Comparison of ENCODE assay signal across 22 cellular contexts in genomic region chr2:194730266-194730665, GRCh38.
"Had no signal": no experiment of that assay in that cellular context is flagged by ENCODE, and none has a peak within 500 bp of the region (broad histone marks: within the 10 kb centered on the region; RNA-seq: fewer than 3 reads in every experiment).

No MANE protein-coding gene starts in this region.

- H3K4me2 ChIP-seq: smooth muscle cell had no signal

- H3K4me3 ChIP-seq: psoas muscle, sigmoid colon, smooth muscle cell, suprapubic skin, transverse colon had no signal

- H3K79me2 ChIP-seq: parathyroid adenoma had no signal

- H3K27me3 ChIP-seq: sigmoid colon, suprapubic skin, transverse colon had no signal

- H3K27ac ChIP-seq: parathyroid adenoma, psoas muscle, sigmoid colon, suprapubic skin, transverse colon had no signal

- H3K9me3 ChIP-seq: psoas muscle, sigmoid colon, suprapubic skin, transverse colon had no signal

- H2AFZ ChIP-seq: parathyroid adenoma had no signal

- H3K4me1 ChIP-seq: parathyroid adenoma, psoas muscle, sigmoid colon, suprapubic skin, transverse colon had no signal

- DNase-seq: activated B cell treated with CpG ODN at 0.5 μM for 24 hours; activated CD8-positive, alpha-beta memory T cell treated with anti-CD3 and anti-CD28 coated beads, Interleukin-2, amount 10 ng/mL, durations not matched to agents 7 days and 5 days; activated CD8-positive, alpha-beta T cell treated with anti-CD3 and anti-CD28 coated beads, Interleukin-2, amount 10 ng/mL, durations not matched to agents 7 days and 5 days; activated naive CD4-positive, alpha-beta T cell; activated T-cell treated with anti-CD3 and anti-CD28 coated beads, Interleukin-2, amount 50 U/mL, for 72 hours; anterior cingulate cortex; dermis blood vessel endothelial cell; effector CD4-positive, alpha-beta T cell; head of caudate nucleus; hippocampal formation; kidney; left colon; naive B cell; nucleus accumbens; psoas muscle; sigmoid colon; stimulated activated CD4-positive, alpha-beta T cell treated with anti-CD3 and anti-CD28 coated beads, Interleukin-1b, Interleukin-23, amount 100 ng/mL, for 48 hours; stimulated activated naive CD4-positive, alpha-beta T cell; transverse colon had no signal

- H3K36me3 ChIP-seq: sigmoid colon, suprapubic skin, transverse colon had no signal

- FAIRE-seq: kidney had no signal

- ATAC-seq: activated CD8-positive, alpha-beta memory T cell treated with anti-CD3 and anti-CD28 coated beads, Interleukin-2, amount 10 ng/mL, durations not matched to agents 7 days and 5 days; activated CD8-positive, alpha-beta T cell treated with anti-CD3 and anti-CD28 coated beads, Interleukin-2, amount 10 ng/mL, durations not matched to agents 7 days and 5 days; activated T-cell treated with anti-CD3 and anti-CD28 coated beads, Interleukin-2, amount 50 U/mL, for 72 hours; left colon; psoas muscle had no signal

- H3K9ac ChIP-seq: parathyroid adenoma had no signal
